Comparison of ENCODE assay signal across 21 cellular contexts in the genomic region with DNA sequence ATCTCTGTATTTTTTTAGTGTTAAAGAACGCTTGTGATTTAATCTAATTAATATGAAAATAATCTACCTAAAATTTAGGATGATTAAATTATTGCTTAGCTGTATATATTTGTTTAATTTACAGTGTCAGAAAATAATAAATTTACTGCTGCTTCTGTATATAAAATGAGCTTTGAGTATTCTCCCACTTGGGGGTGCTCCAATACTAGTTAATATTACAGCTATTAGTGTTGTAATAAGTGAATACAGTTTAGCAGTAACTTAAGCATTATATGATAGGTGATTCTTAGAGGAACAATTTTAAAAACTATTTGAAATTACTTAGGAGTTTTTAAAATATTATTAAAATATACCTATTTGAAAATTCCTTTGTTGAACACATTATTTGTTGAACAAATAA.
DNase-seq lines count a peak whose midpoint lies in the region; ATAC-seq and TF ChIP-seq lines count a peak whose summit lies in the region.
"Had no signal": no experiment of that assay in that cellular context is flagged by ENCODE, and none has a peak within 500 bp of the region (broad histone marks: within the 10 kb centered on the region; RNA-seq: fewer than 3 reads in every experiment).

No MANE protein-coding gene starts in this region.

- H3K27me3 ChIP-seq in parathyroid adenoma (ENCODE audit: control insufficient read depth, insufficient read depth, low read length) (no peaks in the 10 kb centered on the region), PC-9 (ENCODE audit: insufficient read depth, low read depth) (no peaks in the 10 kb centered on the region)
- H3K27me3 ChIP-seq: heart right ventricle, SJCRH30 had no signal

- no peak overlapping the region for H3K27ac ChIP-seq in parathyroid adenoma
- no peak overlapping the region for H3K27ac ChIP-seq in PC-9
- H3K27ac ChIP-seq: heart right ventricle, SJCRH30 had no signal

- H3F3A ChIP-seq in PC-9 (ENCODE audit: insufficient read depth, low read depth), result no peaks in the 10 kb centered on the region

- H3K4me1 ChIP-seq in parathyroid adenoma (no peaks in the 10 kb centered on the region), PC-9 (replicated peaks; ENCODE audit: insufficient read depth) (no peaks in the 10 kb centered on the region)
- H3K4me1 ChIP-seq: heart right ventricle, SJCRH30 had no signal

- intact Hi-C loops in PC-9 (cut with micrococcal nuclease; ENCODE audit: unreplicated experiment), result no loop called here

- H3K36me3 ChIP-seq in parathyroid adenoma (ENCODE audit: control insufficient read depth, insufficient read depth, low read length) (no peaks in the 10 kb centered on the region), PC-9 (ENCODE audit: low read depth) (peaks cover 7% of the 10 kb centered on the region; the same call in 1 of the 2 replicates)

- H3K4me2 ChIP-seq in parathyroid adenoma (ENCODE audit: low read length) (no peak overlapping the region), PC-9 (no peak overlapping the region)

- no peaks in the 10 kb centered on the region for H3K9me3 ChIP-seq in parathyroid adenoma (ENCODE audit: control insufficient read depth, low read length)
- no peaks in the 10 kb centered on the region; the same call in 1 of the 2 replicates for H3K9me3 ChIP-seq in PC-9 (ENCODE audit: insufficient read depth, low read depth)
- H3K9me3 ChIP-seq: heart right ventricle, SJCRH30 had no signal

- H3K79me2 ChIP-seq in parathyroid adenoma, result no peaks in the 10 kb centered on the region
- no peaks in the 10 kb centered on the region for H3K79me2 ChIP-seq in PC-9 (ENCODE audit: low read depth)

- H3K9me2 ChIP-seq in PC-9 (ENCODE audit: insufficient read depth), result no peaks in the 10 kb centered on the region

- H3K9ac ChIP-seq in parathyroid adenoma, result no peak overlapping the region

- no peaks in the 10 kb centered on the region for H4K20me1 ChIP-seq in PC-9 (ENCODE audit: insufficient read depth)

- POLR2A ChIA-PET in PC-9 (lab: Charles Lee; ENCODE audit: unreplicated experiment), result no interaction called here

- BruUV-seq in PC-9 (replicated peaks; lab: Mats Ljungman, UMichigan), result no TSS peak

- TF ChIP-seq CTCF in fibroblast of pulmonary artery (IDR thresholded peaks at IDR 0.05; ENCODE audit: low read length, missing control alignments) (peak; percentile 4), parathyroid adenoma (IDR thresholded peaks at IDR 0.05) (peak; percentile 11), PC-9 (conservative IDR thresholded peaks at IDR 0.05) (no peak)

- H3K4me3 ChIP-seq in fibroblast of pulmonary artery (replicated peaks; ENCODE audit: low read depth, low read length) (no peak overlapping the region), parathyroid adenoma (ENCODE audit: low read depth, low read length) (no peak overlapping the region), PC-9 (no peak overlapping the region)
- H3K4me3 ChIP-seq: heart right ventricle, SJCRH30 had no signal

- H2AFZ ChIP-seq in parathyroid adenoma (no peak overlapping the region), PC-9 (no peak overlapping the region)

- ATAC-seq in HG02588 (IDR thresholded peaks at IDR 0.05; ENCODE audit: unreplicated experiment), result no peak
- ATAC-seq: activated T-cell treated with anti-CD3 and anti-CD28 coated beads, Interleukin-2, amount 50 U/mL, for 72 hours; effector memory CD8-positive, alpha-beta T cell; heart right ventricle; naive thymus-derived CD4-positive, alpha-beta T cell had no signal

- DNase-seq in NCI-H1105 treated with DMSO at 0.1 percent for 48 hours (lab: John Stamatoyannopoulos, UW) (peak; percentile 7), NCI-H1105 (lab: John Stamatoyannopoulos, UW) (no peak), NCI-H1694 (lab: John Stamatoyannopoulos, UW) (peak; percentile 31), fibroblast of pulmonary artery (ENCODE audit: low read depth) (peak; percentile 21), NCI-H2227 treated with DMSO at 0.1 percent for 48 hours (lab: John Stamatoyannopoulos, UW) (no peak), PC-9 (no peak)
- DNase-seq: 8988T; activated CD4-positive, CD25-positive, alpha-beta regulatory T cell; activated T-cell treated with anti-CD3 and anti-CD28 coated beads, Interleukin-2, amount 50 U/mL, for 72 hours; central memory CD4-positive, alpha-beta T cell; DMS79 treated with DMSO at 0.1 percent for 48 hours; effector memory CD8-positive, alpha-beta T cell; heart right ventricle; naive thymus-derived CD4-positive, alpha-beta T cell; NCI-H2029 treated with DMSO at 0.1 percent for 48 hours; NCI-H526; OCI-M1; SJCRH30; stimulated activated CD4-positive, alpha-beta T cell treated with anti-CD3 and anti-CD28 coated beads, Interleukin-12 subunit alpha, Interleukin-12 subunit beta, amount 100 ng/mL, for 4 hours had no signal

- CTCF ChIA-PET in PC-9 (lab: Charles Lee), result no interaction called here

Comparison
In these comparisons a context has a peak if more than half of its experiments do, and no peak if none do; other contexts are left out.
1. DNase-seq: peak in NCI-H1105 treated with DMSO at 0.1 percent for 48 hours (single experiment), NCI-H1694 (single experiment) and fibroblast of pulmonary artery (single experiment); none in NCI-H1105 (single experiment), NCI-H2227 treated with DMSO at 0.1 percent for 48 hours (single experiment) and PC-9 (0 of 2).